Comparison of ENCODE assay signal across 10 cellular contexts in the genomic region with DNA sequence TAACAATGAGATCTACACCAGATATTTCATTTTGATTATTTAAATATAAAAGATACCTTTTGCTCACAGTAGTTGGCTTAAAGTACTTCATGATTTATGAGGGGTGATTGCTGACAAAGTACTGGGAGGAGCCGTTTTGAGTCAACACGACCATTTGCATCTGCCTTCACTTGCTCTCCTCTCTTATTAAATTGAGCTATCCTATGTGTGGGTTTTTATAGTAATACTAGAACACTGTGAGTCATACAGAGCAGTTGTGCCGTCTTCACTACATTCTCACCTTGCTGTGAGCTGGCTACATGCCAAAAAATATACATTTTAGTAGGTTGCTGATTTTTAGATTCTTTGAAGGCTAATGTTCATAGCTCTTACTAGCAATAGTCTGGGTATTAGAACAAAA.
DNase-seq lines count a peak whose midpoint lies in the region; ATAC-seq lines count a peak whose summit lies in the region.
"Had no signal": no experiment of that assay in that cellular context is flagged by ENCODE, and none has a peak within 500 bp of the region (broad histone marks: within the 10 kb centered on the region; RNA-seq: fewer than 3 reads in every experiment).

No MANE protein-coding gene starts in this region.

- ATAC-seq in activated CD4-positive, CD25-positive, alpha-beta regulatory T cell treated with anti-CD3 and anti-CD28 coated beads, Interleukin-2, amount 50 U/mL, for 24 hours = peak; percentile 97
- ATAC-seq in HG02938 (IDR thresholded peaks at IDR 0.05; ENCODE audit: unreplicated experiment) (peak; percentile 95), HG02759 (IDR thresholded peaks at IDR 0.05; ENCODE audit: unreplicated experiment) (no peak)

- DNase-seq in activated CD4-positive, CD25-positive, alpha-beta regulatory T cell treated with anti-CD3 and anti-CD28 coated beads, Interleukin-2, amount 50 U/mL, for 72 hours = no peak
- peak; percentile 21 to 49 for DNase-seq in NCI-H526 (lab: John Stamatoyannopoulos, UW)
- DNase-seq in myocyte (ENCODE audit: low read depth) = peak; percentile 22
- DNase-seq in pons (ENCODE audit: low spot score) = no peak
- DNase-seq in hippocampal formation (lab: John Stamatoyannopoulos, UW) = no peak
- DNase-seq: activated naive CD8-positive, alpha-beta T cell treated with anti-CD3 and anti-CD28 coated beads, Interleukin-2, amount 10 ng/mL, durations not matched to agents 7 days and 5 days; naive B cell had no signal

Comparison
In these comparisons a context has a peak if more than half of its experiments do, and no peak if none do; other contexts are left out.
1. DNase-seq: peak in NCI-H526 (2 of 2) and myocyte (single experiment); none in activated CD4-positive, CD25-positive, alpha-beta regulatory T cell treated with anti-CD3 and anti-CD28 coated beads, Interleukin-2, amount 50 U/mL, for 72 hours (single experiment), pons (single experiment) and hippocampal formation (0 of 2).